9 cellular contexts compared by ENCODE assay signal in genomic region chr6:36597775-36598174, GRCh38. TPM values are rescaled to one million over a fixed set of nuclear protein-coding genes. Genes with fewer than 3 reads are reported as not detected.
DNase-seq lines count a peak whose midpoint lies in the region; ATAC-seq and TF ChIP-seq lines count a peak whose summit lies in the region.
"Had no signal": no experiment of that assay in that cellular context is flagged by ENCODE, and none has a peak within 500 bp of the region (broad histone marks: within the 10 kb centered on the region; RNA-seq: fewer than 3 reads in every experiment).

No MANE protein-coding gene starts in this region.

- no peak overlapping the region for H2AK5ac ChIP-seq in IMR-90 (ENCODE audit: low read depth, low read length)

- H3K4me1 ChIP-seq in ACC112 (ENCODE audit: control insufficient read depth, insufficient read depth, low read length, unreplicated experiment) (peaks cover 40% of the 10 kb centered on the region), IMR-90 (ENCODE audit: control insufficient read depth, insufficient read depth, low read length) (peaks cover 9% of the 10 kb centered on the region), muscle layer of duodenum (ENCODE audit: control insufficient read depth in 1 of 2, insufficient read depth in 2 of 2, low read length in 2 of 2) (peaks cover 4 to 58% of the 10 kb centered on the region in 2 donors)

- POLR2A ChIA-PET in IMR-90 (lab: Charles Lee; ENCODE audit: unreplicated experiment), result interaction anchor here (0.5 to 1.7 kb wide), 6 partner anchors 10 to 759 kb away, joined by 3 to 10 read pairs (median 3); no protein-coding TSS in a partner anchor

- H3K9me3 ChIP-seq in IMR-90 (ENCODE audit: control insufficient read depth, insufficient read depth, low read length), result no peaks in the 10 kb centered on the region
- no peaks in the 10 kb centered on the region for H3K9me3 ChIP-seq in muscle layer of duodenum (ENCODE audit: control insufficient read depth in 1 of 2, low read length in 2 of 2)

- H3K9ac ChIP-seq in IMR-90 (ENCODE audit: low read depth, low read length), result peak overlapping the region; percentile 55; the same call in 1 of the 2 replicates

- H2BK5ac ChIP-seq in IMR-90 (ENCODE audit: low read depth, low read length, poor library complexity, severe bottlenecking), result no peak overlapping the region

- no peak overlapping the region for H3K4ac ChIP-seq in IMR-90 (ENCODE audit: low read depth, low read length)

- H2BK20ac ChIP-seq in IMR-90 (ENCODE audit: low read depth, low read length), result no peak overlapping the region

- H3K23ac ChIP-seq in IMR-90 (ENCODE audit: low read depth, low read length), result peak overlapping the region; percentile 54

- peak overlapping the region; percentile 95 for H3K4me3 ChIP-seq in ACC112 (ENCODE audit: low read depth, low read length)
- H3K4me3 ChIP-seq in IMR-90 (ENCODE audit: insufficient read depth, low read depth, low read length), result peak overlapping the region; percentile 72
- peak overlapping the region; percentile 91 for H3K4me3 ChIP-seq in choroid plexus epithelial cell (ENCODE audit: low read depth, low read length)
- H3K4me3 ChIP-seq in muscle layer of duodenum (ENCODE audit: low read depth in 1 of 2, low read length in 2 of 2), result peak overlapping the region; percentile 95 to 99

- dilution Hi-C loops in IMR-90 (cut with HindIII; ENCODE audit: low sequenced_read_pairs, unreplicated experiment), result no loop called here

- H2AFZ ChIP-seq in ACC112 (ENCODE audit: low read length, unreplicated experiment) (no peak overlapping the region), IMR-90 (replicated peaks; ENCODE audit: low read length, poor library complexity) (no peak overlapping the region)

- CTCF ChIA-PET in IMR-90 (lab: Yijun Ruan, JAX), result interaction anchor here (0.7 to 0.8 kb wide), 2 partner anchors 17 to 512 kb away, joined by 3 to 6 read pairs; no protein-coding TSS in a partner anchor

- no peak overlapping the region for H4K8ac ChIP-seq in IMR-90 (ENCODE audit: low read depth in 2 of 2, low read length in 2 of 2)

- no peak for TF ChIP-seq RAD21 in IMR-90 (IDR thresholded peaks at IDR 0.05; ENCODE audit: low read length)

- H3K79me1 ChIP-seq in IMR-90 (ENCODE audit: low read depth in 1 of 2, low read length in 2 of 2), result peaks cover 3 to 42% of the 10 kb centered on the region in 2 experiments; a peak in 2 of 4 replicates

- no peak overlapping the region for H2BK120ac ChIP-seq in IMR-90 (ENCODE audit: low read depth, low read length)

- peak overlapping the region; percentile 14; the same call in 1 of the 2 replicates for H3K27ac ChIP-seq in ACC112 (ENCODE audit: low read depth, low read length)
- no peak overlapping the region for H3K27ac ChIP-seq in IMR-90 (ENCODE audit: insufficient read depth, low read length)
- H3K27ac ChIP-seq in muscle layer of duodenum (ENCODE audit: low read length), result peak overlapping the region; percentile 49

- H2BK15ac ChIP-seq in IMR-90 (ENCODE audit: low read depth, low read length), result no peak overlapping the region

- H2AK9ac ChIP-seq in IMR-90 (replicated peaks; ENCODE audit: low read depth, low read length, poor library complexity), result no peak overlapping the region

- BruUV-seq in IMR-90 (replicated peaks; lab: Mats Ljungman, UMichigan), result no TSS peak

- no peak overlapping the region for H3K56ac ChIP-seq in IMR-90 (ENCODE audit: extremely low read depth, insufficient read depth, low read length)

- TF ChIP-seq CTCF in IMR-90 (conservative IDR thresholded peaks at IDR 0.05; ENCODE audit: low read depth, low read length) (no peak), choroid plexus epithelial cell (conservative IDR thresholded peaks at IDR 0.05; ENCODE audit: low read depth, low read length) (no peak)

- no peak overlapping the region for H4K5ac ChIP-seq in IMR-90 (ENCODE audit: low read depth, low read length)

- in situ Hi-C loops in IMR-90 (cut with MboI; ENCODE audit: low sequenced_read_pairs), result no loop called here

- H3K9me1 ChIP-seq in IMR-90 (ENCODE audit: insufficient read depth, low read length), result peaks cover 11% of the 10 kb centered on the region; the same call in 1 of the 2 replicates

- H3K36me3 ChIP-seq in ACC112 (ENCODE audit: insufficient read depth, low read length), result peaks cover 71% of the 10 kb centered on the region
- H3K36me3 ChIP-seq in IMR-90 (ENCODE audit: control insufficient read depth, insufficient read depth, low read length), result peaks cover 47% of the 10 kb centered on the region
- H3K36me3 ChIP-seq in muscle layer of duodenum (ENCODE audit: control insufficient read depth in 1 of 2, insufficient read depth in 2 of 2, low read length in 2 of 2), result peaks cover 40 to 65% of the 10 kb centered on the region in 2 donors

- H3K4me2 ChIP-seq in IMR-90 (ENCODE audit: low read depth, low read length), result peak overlapping the region; percentile 83

- no CpG with 5 or more reads among the region's 1 CpG for WGBS in IMR-90 (ENCODE audit: extremely low coverage in 2 of 2, insufficient read length in 1 of 2), 2 experiments

- no peaks in the 10 kb centered on the region for H3K27me3 ChIP-seq in ACC112 (ENCODE audit: insufficient read depth, low read length)
- H3K27me3 ChIP-seq in IMR-90 (ENCODE audit: control insufficient read depth, insufficient read depth, low read length), result no peaks in the 10 kb centered on the region
- no peaks in the 10 kb centered on the region for H3K27me3 ChIP-seq in muscle layer of duodenum (ENCODE audit: low read depth, low read length)

- H3K79me2 ChIP-seq in ACC112 (ENCODE audit: control insufficient read depth, insufficient read depth, low read length, unreplicated experiment), result peaks cover 85% of the 10 kb centered on the region

- peaks cover 86% of the 10 kb centered on the region for H4K20me1 ChIP-seq in IMR-90 (ENCODE audit: insufficient read depth, low read length)

- no peak overlapping the region for H3K14ac ChIP-seq in IMR-90 (replicated peaks; ENCODE audit: low read depth, low read length)

- intact Hi-C loops in IMR-90 (cut with micrococcal nuclease), result loop anchor here (5.0 kb wide), 1 partner anchor 175 kb away; no protein-coding TSS in a partner anchor

- DNase-seq in IMR-90, result no peak
- no peak for DNase-seq in choroid plexus epithelial cell (ENCODE audit: low read depth)
- no peak for DNase-seq in NK-92 (lab: John Stamatoyannopoulos, UW; ENCODE audit: unreplicated experiment)
- no peak for DNase-seq in NCI-H226
- DNase-seq in NOMO-1 (lab: John Stamatoyannopoulos, UW; ENCODE audit: unreplicated experiment in 2 of 2), result no peak
- DNase-seq: activated CD4-positive, CD25-positive, alpha-beta regulatory T cell treated with anti-CD3 and anti-CD28 coated beads, Interleukin-2, amount 50 U/mL, for 72 hours had no signal

- no peak overlapping the region for H3K18ac ChIP-seq in IMR-90 (ENCODE audit: low read depth, low read length)

- TF ChIP-seq POLR2A in IMR-90 (IDR thresholded peaks at IDR 0.05; ENCODE audit: low read depth, low read length), result no peak

- ATAC-seq in IMR-90 (ENCODE audit: low read depth) (no peak), HG02571 (IDR thresholded peaks at IDR 0.05; ENCODE audit: unreplicated experiment) (no peak)

- no peak overlapping the region for H4K91ac ChIP-seq in IMR-90 (ENCODE audit: insufficient read depth, low read depth, low read length)

TF ChIP-seq in IMR-90, 13 proteins besides CTCF, POLR2A, EP300 and RAD21:
- TF ChIP-seq CEBPB (IDR thresholded peaks at IDR 0.05; ENCODE audit: low read depth, low read length), result no peak
- TF ChIP-seq FOS (IDR thresholded peaks at IDR 0.05; ENCODE audit: low read depth, low read length), result no peak
- no peak for TF ChIP-seq MXI1 (IDR thresholded peaks at IDR 0.05; ENCODE audit: borderline replicate concordance, low read depth, low read length)
- TF ChIP-seq MAZ (IDR thresholded peaks at IDR 0.05; ENCODE audit: borderline replicate concordance, low read depth, low read length), result no peak
- no peak for TF ChIP-seq RFX5 (IDR thresholded peaks at IDR 0.05; ENCODE audit: low read depth, low read length)
- TF ChIP-seq BHLHE40 (IDR thresholded peaks at IDR 0.05; ENCODE audit: low read depth, low read length), result no peak
- no peak for TF ChIP-seq NFE2L2 (IDR thresholded peaks at IDR 0.05; ENCODE audit: low read depth, low read length)
- TF ChIP-seq USF2 (IDR thresholded peaks at IDR 0.05; ENCODE audit: low read depth, low read length), result no peak
- TF ChIP-seq ELK1 (IDR thresholded peaks at IDR 0.05; ENCODE audit: borderline replicate concordance, low read depth, low read length), result no peak
- no peak for TF ChIP-seq RCOR1 (IDR thresholded peaks at IDR 0.05; ENCODE audit: insufficient replicate concordance, low read length)
- no peak for TF ChIP-seq MAFK (IDR thresholded peaks at IDR 0.05; ENCODE audit: low read depth, low read length)
- TF ChIP-seq SMC3 (IDR thresholded peaks at IDR 0.05; ENCODE audit: low read depth, low read length), result no peak
- no peak for TF ChIP-seq CHD1 (IDR thresholded peaks at IDR 0.05; ENCODE audit: low read depth, low read length)

RNA-seq across cellular contexts. Expression of gene SRSF3, which starts 3.6 kb away (rescaled TPM):
- 237 and 256 TPM in 2 replicates for total RNA-seq in IMR-90 (2012; rRNA removed)
- polyA plus RNA-seq in IMR-90 (2012; rRNA removed), result 297 and 394 TPM in 2 replicates
- polyA plus RNA-seq in IMR-90 (2012; cell fraction: cytosol; rRNA removed), result 52.5 and 172 TPM in 2 replicates
- 113 and 275 TPM in 2 replicates for polyA plus RNA-seq in IMR-90 (2012; cell fraction: nucleus; rRNA removed; ENCODE audit: low replicate concordance)

RNA-seq across cellular contexts. Expression of gene STK38, which starts 50.5 kb away (rescaled TPM):
- total RNA-seq in IMR-90 (2012; rRNA removed), result 9.7 and 10.6 TPM in 2 replicates
- polyA plus RNA-seq in IMR-90 (2012; rRNA removed), result 14.6 and 19.7 TPM in 2 replicates
- polyA plus RNA-seq in IMR-90 (2012; cell fraction: cytosol; rRNA removed), result 4.8 and 5.6 TPM in 2 replicates
- 7.4 and 39.5 TPM in 2 replicates for polyA plus RNA-seq in IMR-90 (2012; cell fraction: nucleus; rRNA removed; ENCODE audit: low replicate concordance)
